1 cellular context compared by ENCODE assay signal in genomic region chr2:134739879-134740301, GRCh38.
A peak's percentile ranks its signal among the peaks of the same experiment; 100 is the strongest.
TF ChIP-seq lines count a peak whose summit lies in the region.

No MANE protein-coding gene starts in this region.

TF ChIP-seq in GM12878, 131 proteins besides CTCF, POLR2A, EP300 and RAD21 (continued from another document and continues in another):
- TF ChIP-seq SKIL (IDR thresholded peaks at IDR 0.05; ENCODE audit: low read depth, poor library complexity, severe bottlenecking) (peak; percentile 83), BCL11A (IDR thresholded peaks at IDR 0.05; ENCODE audit: low read depth, low read length) (peak; percentile 73; the same call in 1 of the 2 replicates), ZNF24 (IDR thresholded peaks at IDR 0.05) (no peak; the same call in 1 of the 2 replicates), FOXM1 (IDR thresholded peaks at IDR 0.05; ENCODE audit: low read depth, low read length) (peak; percentile 75; the same call in 1 of the 2 replicates), CEBPZ (IDR thresholded peaks at IDR 0.05; ENCODE audit: low read depth, low read length) (no peak), MEF2B (IDR thresholded peaks at IDR 0.05; ENCODE audit: partially characterized antibody, poor library complexity, severe bottlenecking) (peak; percentile 44), NFIC (IDR thresholded peaks at IDR 0.05; ENCODE audit: low read depth, low read length) (peak; percentile 88), ZSCAN29 (IDR thresholded peaks at IDR 0.05) (no peak), SMAD5 (IDR thresholded peaks at IDR 0.05; ENCODE audit: low read depth) (no peak), IKZF1 (conservative IDR thresholded peaks at IDR 0.05) (peak; percentile 71), RELB (IDR thresholded peaks at IDR 0.05; ENCODE audit: low read depth) (peak; percentile 66), EZH2 (IDR thresholded peaks at IDR 0.05; ENCODE audit: borderline replicate concordance, control insufficient read depth, low read depth, low read length) (no peak), ZBTB33 (IDR thresholded peaks at IDR 0.05) (no peak), USF2 (IDR thresholded peaks at IDR 0.05; ENCODE audit: borderline replicate concordance, low read depth, low read length) (no peak; the same call in 1 of the 2 replicates), RUNX3 (IDR thresholded peaks at IDR 0.05; ENCODE audit: low read length) (peak; percentile 96), CBX3 (IDR thresholded peaks at IDR 0.05; ENCODE audit: borderline replicate concordance, low read depth) (no peak), SMAD1 (IDR thresholded peaks at IDR 0.05; ENCODE audit: low read depth, partially characterized antibody) (no peak), MAX (IDR thresholded peaks at IDR 0.05; ENCODE audit: low read depth, low read length) (no peak), KLF5 (IDR thresholded peaks at IDR 0.05; ENCODE audit: partially characterized antibody) (no peak), PBX3 (IDR thresholded peaks at IDR 0.05; ENCODE audit: insufficient replicate concordance, low read depth, low read length) (peak; percentile 73), IRF5 (IDR thresholded peaks at IDR 0.05; ENCODE audit: borderline replicate concordance) (no peak), TARDBP (IDR thresholded peaks at IDR 0.05; ENCODE audit: borderline replicate concordance) (no peak), PML (IDR thresholded peaks at IDR 0.05; ENCODE audit: low read length) (0 out of 2 replicates have a peak, but pooled peaks have one; percentile 33), ZNF622 (IDR thresholded peaks at IDR 0.05) (no peak), BMI1 (IDR thresholded peaks at IDR 0.05; ENCODE audit: borderline replicate concordance) (no peak), BRCA1 (IDR thresholded peaks at IDR 0.05; ENCODE audit: low read depth, low read length) (no peak), HSF1 (IDR thresholded peaks at IDR 0.05; ENCODE audit: low read depth, low read length) (no peak), YY1 (IDR thresholded peaks at IDR 0.05; ENCODE audit: low read depth, low read length) (peak; percentile 48), TAF1 (IDR thresholded peaks at IDR 0.05; ENCODE audit: borderline replicate concordance, low read depth, low read length) (0 out of 2 replicates have a peak, but pooled peaks have one; percentile 17), E2F8 (IDR thresholded peaks at IDR 0.05; ENCODE audit: low read depth, partially characterized antibody) (no peak), ZNF687 (IDR thresholded peaks at IDR 0.05) (no peak), ZBED1 (IDR thresholded peaks at IDR 0.05; ENCODE audit: borderline replicate concordance) (peak; percentile 49; the same call in 1 of the 2 replicates), NFYA (IDR thresholded peaks at IDR 0.05; ENCODE audit: borderline replicate concordance, low read depth, low read length) (no peak), WRNIP1 (IDR thresholded peaks at IDR 0.05; ENCODE audit: borderline replicate concordance, low read depth, low read length) (0 out of 2 replicates have a peak, but pooled peaks have one; percentile 52), CBX5 (IDR thresholded peaks at IDR 0.05; ENCODE audit: low read depth) (peak; percentile 83)
